In genomic region chr15:32870240-32871033, GRCh38 we compare ENCODE assay signal across 8 cellular contexts.
DNase-seq lines count a peak whose midpoint lies in the region; ATAC-seq lines count a peak whose summit lies in the region.

No MANE protein-coding gene starts in this region.

- no peaks in the 10 kb centered on the region for H3K36me3 Mint-ChIP-seq in activated CD4-positive, alpha-beta T cell treated with anti-CD3 and anti-CD28 coated beads, Interleukin-2, amount 10 ng/mL, durations not matched to agents 7 days and 5 days (ENCODE audit: low read depth)

- POLR2A ChIA-PET in activated CD4-positive, alpha-beta T cell treated with anti-CD3 and anti-CD28 coated beads, Interleukin-2, amount 10 ng/mL, durations not matched to agents 7 days and 5 days (lab: Charles Lee) = no interaction called here

- CTCF ChIA-PET in activated CD4-positive, alpha-beta T cell treated with anti-CD3 and anti-CD28 coated beads, Interleukin-2, amount 10 ng/mL, durations not matched to agents 7 days and 5 days (lab: Charles Lee) = interaction anchor here (1.5 kb wide), 1 partner anchor 10 kb away, joined by 3 read pairs; no protein-coding TSS in a partner anchor

- no peaks in the 10 kb centered on the region for H3K27me3 Mint-ChIP-seq in activated CD4-positive, alpha-beta T cell treated with anti-CD3 and anti-CD28 coated beads, Interleukin-2, amount 10 ng/mL, durations not matched to agents 7 days and 5 days

- no peak overlapping the region for H3K27ac Mint-ChIP-seq in activated CD4-positive, alpha-beta T cell treated with anti-CD3 and anti-CD28 coated beads, Interleukin-2, amount 10 ng/mL, durations not matched to agents 7 days and 5 days

- no peaks in the 10 kb centered on the region for H3K4me1 Mint-ChIP-seq in activated CD4-positive, alpha-beta T cell treated with anti-CD3 and anti-CD28 coated beads, Interleukin-2, amount 10 ng/mL, durations not matched to agents 7 days and 5 days

- no peaks in the 10 kb centered on the region for H3K9me3 Mint-ChIP-seq in activated CD4-positive, alpha-beta T cell treated with anti-CD3 and anti-CD28 coated beads, Interleukin-2, amount 10 ng/mL, durations not matched to agents 7 days and 5 days

- no peak overlapping the region for H3K4me3 Mint-ChIP-seq in activated CD4-positive, alpha-beta T cell treated with anti-CD3 and anti-CD28 coated beads, Interleukin-2, amount 10 ng/mL, durations not matched to agents 7 days and 5 days

- no peak for ATAC-seq in HG03139 (IDR thresholded peaks at IDR 0.05; ENCODE audit: unreplicated experiment)

- peak; percentile 19 for DNase-seq in activated T-cell treated with anti-CD3 and anti-CD28 coated beads, Interleukin-2, amount 50 U/mL, for 1 hour
- no peak for DNase-seq in activated T-cell treated with anti-CD3 and anti-CD28 coated beads for 4 hours
- DNase-seq in HS-5 (ENCODE audit: low read depth) = peak; percentile 97
- DNase-seq in brain pericyte (ENCODE audit: low read depth, low spot score) = peak; percentile 83
- peak; percentile 67 for DNase-seq in stromal cell of bone marrow (ENCODE audit: low read depth)
- no peak for DNase-seq in NCI-H510A treated with DMSO at 0.1 percent for 48 hours (lab: John Stamatoyannopoulos, UW)
- DNase-seq in activated CD4-positive, alpha-beta T cell treated with anti-CD3 and anti-CD28 coated beads, Interleukin-2, amount 10 ng/mL, durations not matched to agents 7 days and 5 days = no peak

Comparison
In these comparisons a context has a peak if more than half of its experiments do, and no peak if none do; other contexts are left out.
1. DNase-seq: peak in activated T-cell treated with anti-CD3 and anti-CD28 coated beads, Interleukin-2, amount 50 U/mL, for 1 hour (single experiment), HS-5 (single experiment), brain pericyte (single experiment) and stromal cell of bone marrow (single experiment); none in activated T-cell treated with anti-CD3 and anti-CD28 coated beads for 4 hours (single experiment), NCI-H510A treated with DMSO at 0.1 percent for 48 hours (single experiment) and activated CD4-positive, alpha-beta T cell treated with anti-CD3 and anti-CD28 coated beads, Interleukin-2, amount 10 ng/mL, durations not matched to agents 7 days and 5 days (single experiment).